ENCODE assay signal across 9 cellular contexts in the genomic region with DNA sequence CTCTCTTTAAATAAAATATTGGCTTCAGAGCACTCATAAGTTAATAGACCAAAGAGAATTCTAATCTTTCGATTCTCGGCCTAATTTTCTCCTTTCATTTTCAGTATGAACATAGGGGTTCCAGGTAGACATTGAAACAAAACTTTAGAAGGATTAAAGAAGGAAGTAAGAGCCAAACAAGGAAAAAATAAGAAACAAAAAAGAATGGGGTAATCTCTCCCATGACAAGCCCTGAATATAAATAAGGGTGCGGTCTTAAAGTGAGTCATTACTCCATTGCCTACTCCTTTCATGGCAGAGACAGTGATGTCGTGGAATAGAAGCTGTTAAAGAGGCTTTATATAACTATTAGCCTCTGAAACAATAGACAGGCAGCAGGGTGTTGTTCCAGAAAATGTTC.
DNase-seq lines count a peak whose midpoint lies in the region; ATAC-seq and TF ChIP-seq lines count a peak whose summit lies in the region.
"Had no signal": no experiment of that assay in that cellular context is flagged by ENCODE, and none has a peak within 500 bp of the region (broad histone marks: within the 10 kb centered on the region; RNA-seq: fewer than 3 reads in every experiment).

No MANE protein-coding gene starts in this region.

- H3K4me3 Mint-ChIP-seq in chondrocyte (ENCODE audit: unreplicated experiment): no peak overlapping the region
- H3K4me3 Mint-ChIP-seq: nephron had no signal

- DNase-seq in AG08395 (ENCODE audit: low spot score) (peak; percentile 25), chondrocyte (ENCODE audit: low spot score) (no peak), foreskin melanocyte (no peak), NCI-H510A treated with DMSO at 0.1 percent for 48 hours (lab: John Stamatoyannopoulos, UW) (no peak), NCI-H2227 treated with DMSO at 0.1 percent for 48 hours (lab: John Stamatoyannopoulos, UW) (no peak), SIG-M5 treated with dmso at 0.1 percent for 504 hours (lab: John Stamatoyannopoulos, UW; ENCODE audit: unreplicated experiment) (no peak)

- no peak for TF ChIP-seq CTCF in chondrocyte (IDR thresholded peaks at IDR 0.05)

- H3K27ac Mint-ChIP-seq in chondrocyte (ENCODE audit: unreplicated experiment): peak overlapping the region; percentile 74
- H3K27ac Mint-ChIP-seq: nephron had no signal

- ATAC-seq in GM19043 (IDR thresholded peaks at IDR 0.05; ENCODE audit: low read depth, unreplicated experiment) (peak; percentile 67), HG03354 (IDR thresholded peaks at IDR 0.05; ENCODE audit: poor library complexity, severe bottlenecking, unreplicated experiment) (peak; percentile 79)

- peaks cover 9% of the 10 kb centered on the region for H3K36me3 Mint-ChIP-seq in chondrocyte (ENCODE audit: low read depth)

- H3K9me3 Mint-ChIP-seq in chondrocyte (ENCODE audit: low read depth): peaks cover 20% of the 10 kb centered on the region

- H3K4me1 Mint-ChIP-seq in chondrocyte (ENCODE audit: low read depth): peaks cover 59% of the 10 kb centered on the region

- H3K27me3 Mint-ChIP-seq in chondrocyte (ENCODE audit: low read depth): no peaks in the 10 kb centered on the region
